Comparison of ENCODE assay signal across 8 cellular contexts in genomic region chr11:126416542-126417090, GRCh38.
DNase-seq lines count a peak whose midpoint lies in the region; ATAC-seq and TF ChIP-seq lines count a peak whose summit lies in the region.

No MANE protein-coding gene starts in this region.

- no peaks in the 10 kb centered on the region for H3K36me3 ChIP-seq in neural cell (ENCODE audit: insufficient read depth, low read length)

- no peak for TF ChIP-seq RAD21 in neural cell (conservative IDR thresholded peaks at IDR 0.05)

- H3K4me1 Mint-ChIP-seq in stimulated activated naive B cell treated with anti-CD40 and anti-IgM and Interleukin-4, amounts not matched to agents 10 μg/mL and 1 μg/mL and 100 μg/mL, for 72 hours: peaks cover 21 to 39% of the 10 kb centered on the region in 2 donors

- no peak for TF ChIP-seq CTCF in GM12864 (IDR thresholded peaks at IDR 0.05; ENCODE audit: low read depth, low read length, missing control alignments)
- TF ChIP-seq CTCF in fibroblast of pulmonary artery (IDR thresholded peaks at IDR 0.05; ENCODE audit: low read length, missing control alignments): no peak
- no peak for TF ChIP-seq CTCF in neural cell (IDR thresholded peaks at IDR 0.05; ENCODE audit: poor library complexity, severe bottlenecking)

- H3K9me3 ChIP-seq in neural cell (ENCODE audit: low read length): no peaks in the 10 kb centered on the region

- no peak overlapping the region for H3K9ac ChIP-seq in neural cell (ENCODE audit: low read length)

- DNase-seq in GM12864 (ENCODE audit: low read depth) (no peak), NCI-H526 treated with DMSO at 0.1 percent for 48 hours (lab: John Stamatoyannopoulos, UW) (peak; percentile 81), fibroblast of pulmonary artery (ENCODE audit: low read depth) (peak; percentile 83), ACHN (no peak)
- peak; percentile 52 for DNase-seq in activated effector memory CD4-positive, alpha-beta T cell treated with Interleukin-2 at 50 U/mL for 16 hours
- DNase-seq in stimulated activated naive B cell treated with anti-CD40 and anti-IgM and Interleukin-4, amounts not matched to agents 10 μg/mL and 1 μg/mL and 100 μg/mL, for 72 hours: peak; percentile 58

- H3K4me2 ChIP-seq in neural cell (ENCODE audit: low read length): no peak overlapping the region

- TF ChIP-seq EP300 in neural cell (conservative IDR thresholded peaks at IDR 0.05; ENCODE audit: poor library complexity, severe bottlenecking): no peak

- H3K27me3 Mint-ChIP-seq in stimulated activated naive B cell treated with anti-CD40 and anti-IgM and Interleukin-4, amounts not matched to agents 10 μg/mL and 1 μg/mL and 100 μg/mL, for 72 hours: peaks cover 9 to 15% of the 10 kb centered on the region in 2 donors

- H4K20me1 ChIP-seq in neural cell (ENCODE audit: insufficient read depth): no peaks in the 10 kb centered on the region

- H3K4me3 ChIP-seq in GM12864 (ENCODE audit: low read depth, low read length): peak overlapping the region; percentile 47
- peak overlapping the region; percentile 34 for H3K4me3 ChIP-seq in fibroblast of pulmonary artery (replicated peaks; ENCODE audit: low read depth, low read length)
- H3K4me3 ChIP-seq in neural cell (ENCODE audit: low read length): peak overlapping the region; percentile 51

- no peaks in the 10 kb centered on the region for H3K27me3 ChIP-seq in neural cell (ENCODE audit: insufficient read depth, low read depth, low read length)

- ATAC-seq in HG02763 (IDR thresholded peaks at IDR 0.05; ENCODE audit: unreplicated experiment): peak; percentile 61
- ATAC-seq in stimulated activated naive B cell treated with anti-CD40 and anti-IgM and Interleukin-4, amounts not matched to agents 10 μg/mL and 1 μg/mL and 100 μg/mL, for 72 hours (replicated peaks): peak; percentile 92 to 93

- H3K36me3 Mint-ChIP-seq in stimulated activated naive B cell treated with anti-CD40 and anti-IgM and Interleukin-4, amounts not matched to agents 10 μg/mL and 1 μg/mL and 100 μg/mL, for 72 hours: peaks cover 8 to 14% of the 10 kb centered on the region in 2 donors

- no peak overlapping the region for H3K27ac ChIP-seq in neural cell (ENCODE audit: low read length)

- H3K27ac Mint-ChIP-seq in stimulated activated naive B cell treated with anti-CD40 and anti-IgM and Interleukin-4, amounts not matched to agents 10 μg/mL and 1 μg/mL and 100 μg/mL, for 72 hours: peak overlapping the region; percentile 47

- no peak overlapping the region for H2AFZ ChIP-seq in neural cell (ENCODE audit: low read depth, low read length)

- H3K79me2 ChIP-seq in neural cell (replicated peaks; ENCODE audit: insufficient read depth, low read length): no peaks in the 10 kb centered on the region

- peak overlapping the region; percentile 67 to 78 for H3K4me3 Mint-ChIP-seq in stimulated activated naive B cell treated with anti-CD40 and anti-IgM and Interleukin-4, amounts not matched to agents 10 μg/mL and 1 μg/mL and 100 μg/mL, for 72 hours

- H3K9me2 ChIP-seq in neural cell (ENCODE audit: insufficient read depth, low read length): no peaks in the 10 kb centered on the region

- H3K9me3 Mint-ChIP-seq in stimulated activated naive B cell treated with anti-CD40 and anti-IgM and Interleukin-4, amounts not matched to agents 10 μg/mL and 1 μg/mL and 100 μg/mL, for 72 hours: no peaks in the 10 kb centered on the region

- H3F3A ChIP-seq in neural cell (ENCODE audit: insufficient read depth, low read length, poor library complexity, severe bottlenecking): no peaks in the 10 kb centered on the region

- in situ Hi-C loops in ACHN (cut with HindIII; ENCODE audit: low pct_ligation_motif_present, low pct_unique_long_range_greater_than_20kb, low sequenced_read_pairs): no loop called here

TF ChIP-seq in neural cell, 6 proteins besides CTCF, POLR2A, EP300 and RAD21:
- no peak for TF ChIP-seq EZH2 (IDR thresholded peaks at IDR 0.05; ENCODE audit: borderline replicate concordance, insufficient read depth, low read length, poor library complexity, severe bottlenecking)

Comparison
In these comparisons a context has a peak if more than half of its experiments do, and no peak if none do; other contexts are left out.
1. DNase-seq: peak in NCI-H526 treated with DMSO at 0.1 percent for 48 hours (single experiment), activated effector memory CD4-positive, alpha-beta T cell treated with Interleukin-2 at 50 U/mL for 16 hours (single experiment), fibroblast of pulmonary artery (single experiment) and stimulated activated naive B cell treated with anti-CD40 and anti-IgM and Interleukin-4, amounts not matched to agents 10 μg/mL and 1 μg/mL and 100 μg/mL, for 72 hours (single experiment); none in GM12864 (single experiment) and ACHN (single experiment).
2. Peak in every context shown above with its lines, with median percentiles within 50 percentile points of each other: H3K4me3 ChIP-seq.